35 cellular contexts compared by ENCODE assay signal in the genomic region with DNA sequence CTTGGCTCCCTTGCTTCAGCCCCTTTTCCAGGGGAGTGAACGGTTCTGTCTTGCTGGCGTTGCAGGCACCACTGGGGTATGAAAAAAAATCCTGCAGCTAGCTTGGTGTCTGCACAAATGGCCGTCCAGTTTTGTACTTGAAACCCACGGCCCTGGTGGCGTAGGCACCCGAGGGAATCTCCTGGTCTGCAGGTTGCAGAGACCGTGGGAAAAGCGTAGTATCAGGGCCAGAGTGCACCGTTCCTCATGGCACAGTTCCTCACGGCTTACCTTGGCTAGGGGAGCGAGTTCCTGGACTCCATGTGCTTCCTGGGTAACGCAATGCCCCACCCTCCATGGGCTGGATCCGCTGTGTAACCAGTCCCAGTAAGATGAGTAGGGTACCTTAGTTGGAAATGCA.
"Had no signal": no experiment of that assay in that cellular context is flagged by ENCODE, and none has a peak within 500 bp of the region (broad histone marks: within the 10 kb centered on the region; RNA-seq: fewer than 3 reads in every experiment).

No MANE protein-coding gene starts in this region.

- H3K9me3 ChIP-seq: MG63 had no signal

- H3K36me3 ChIP-seq: MG63 had no signal

- H3K27me3 ChIP-seq: MG63 had no signal

- DNase-seq: Karpas-422, Kasumi-1, MG63, MM.1S, MV-4-11, NCI-H1048, NCI-H1092, NCI-H1092 treated with DMSO at 0.1 percent for 48 hours, NCI-H1105, NCI-H1105 treated with DMSO at 0.1 percent for 48 hours, NCI-H1417, NCI-H1417 treated with DMSO at 0.1 percent for 48 hours, NCI-H1436, NCI-H1436 treated with DMSO at 0.1 percent for 48 hours, NCI-H146, NCI-H1694, NCI-H1694 treated with DMSO at 0.1 percent for 48 hours, NCI-H187, NCI-H187 treated with DMSO at 0.1 percent for 48 hours, NCI-H1930, NCI-H2029, NCI-H2029 treated with DMSO at 0.1 percent for 48 hours, NCI-H2081, NCI-H2081 treated with DMSO at 0.1 percent for 48 hours, NCI-H2107, NCI-H2171, NCI-H2171 treated with DMSO at 0.1 percent for 48 hours, NCI-H2227 treated with DMSO at 0.1 percent for 48 hours, NCI-H226, NCI-H345, NCI-H446, NCI-H446 treated with DMSO at 0.1 percent for 48 hours, NCI-H510A, NCI-H510A treated with DMSO at 0.1 percent for 48 hours, NCI-H524 had no signal

- H3K4me3 ChIP-seq: MG63 had no signal
